In the genomic region with DNA sequence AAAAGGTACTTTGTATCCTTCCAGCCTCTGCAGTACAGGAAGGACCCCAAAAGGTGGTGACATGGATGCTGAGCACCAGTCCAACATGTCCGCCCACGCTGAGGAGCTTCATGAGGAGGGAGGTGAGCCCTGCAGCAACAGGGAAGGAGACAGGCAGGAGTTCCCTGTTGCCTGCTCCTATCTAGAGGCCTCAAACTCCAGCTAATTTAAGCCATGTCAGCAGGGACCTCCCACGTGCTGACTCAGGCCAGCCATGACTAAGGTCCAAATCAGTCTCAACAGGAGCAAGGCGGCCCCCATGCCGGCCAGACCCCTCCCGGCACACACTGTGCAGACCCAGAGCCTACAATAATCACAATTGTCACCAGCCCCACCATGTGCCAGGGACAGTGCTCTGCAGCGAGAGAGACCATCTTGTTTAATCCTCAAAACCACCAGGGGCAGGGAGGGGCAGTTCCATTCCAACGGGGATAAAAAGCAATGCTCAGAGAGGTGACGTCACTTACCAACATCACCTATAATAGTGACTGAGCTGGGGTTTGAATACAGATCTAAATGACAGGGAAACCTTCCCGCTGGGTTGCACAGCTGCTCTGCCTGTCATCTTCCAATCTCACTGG, we compare ENCODE assay signal across 13 cellular contexts. TPM values are rescaled to one million over a fixed set of nuclear protein-coding genes. Genes with fewer than 3 reads are reported as not detected.
DNase-seq lines count a peak whose midpoint lies in the region; ATAC-seq, FAIRE-seq and TF ChIP-seq lines count a peak whose summit lies in the region.
"Had no signal": no experiment of that assay in that cellular context is flagged by ENCODE, and none has a peak within 500 bp of the region (broad histone marks: within the 10 kb centered on the region; RNA-seq: fewer than 3 reads in every experiment).

No MANE protein-coding gene starts in this region.

- H2BK12ac ChIP-seq in H1 (ENCODE audit: low read depth, low read length) = 0 out of 2 replicates have a peak overlapping the region, but pooled peaks have one; percentile 50

- H3K27me3 ChIP-seq in H1 (replicated peaks in 1 of 4; ENCODE audit: control insufficient read depth in 3 of 4, extremely low read depth in 1 of 4, insufficient read depth in 3 of 4, low read length in 3 of 4) = 0 out of 7 replicates have a peak, but pooled peaks cover 0 to 2% (median 0%) of the 10 kb centered on the region in 4 experiments

- no peak overlapping the region for H4K5ac ChIP-seq in H1 (ENCODE audit: insufficient read length, low read depth, low read length)

- no peak overlapping the region for H3K18ac ChIP-seq in H1 (ENCODE audit: extremely low read depth, low read length)

- H3K36me3 Mint-ChIP-seq in activated T-helper 17 cell treated with anti-CD3 and anti-CD28 coated beads, Interleukin-2, amount 50 U/mL, for 72 hours (ENCODE audit: low read depth) = no peaks in the 10 kb centered on the region

- no peak for FAIRE-seq in H1 (lab: Jason Lieb, UNC)
- FAIRE-seq: GM18507 had no signal

- H4K20me1 ChIP-seq in H1 (replicated peaks in 1 of 2; ENCODE audit: control insufficient read depth in 1 of 2, insufficient read depth in 2 of 2, low read length in 2 of 2) = no peaks in the 10 kb centered on the region

- 0 out of 2 replicates have a peak overlapping the region, but pooled peaks have one; percentile 45 for H2AFZ ChIP-seq in H1 (ENCODE audit: low read length)

- H3K4me3 Mint-ChIP-seq in activated T-helper 17 cell treated with anti-CD3 and anti-CD28 coated beads, Interleukin-2, amount 50 U/mL, for 72 hours = no peak overlapping the region
- H3K4me3 Mint-ChIP-seq: activated B cell treated with CpG ODN at 0.5 μM for 24 hours had no signal

- WGBS in H1 (ENCODE audit: extremely low coverage in 1 of 2, insufficient coverage in 1 of 2, insufficient read length in 1 of 2, insufficient replicate concordance in 2 of 2, low coverage in 1 of 2, low lambda C conversion rate in 2 of 2, missing lambda C conversion rate in 1 of 2), 2 experiments = 89% methylated on average over 10 of the region's 10 CpGs; no CpG with 5 or more reads in 1 of the 2 experiments

- CTCF ChIA-PET in H1 (lab: Charles Lee; ENCODE audit: partially characterized antibody) = interaction anchor here (1.1 to 2.6 kb wide), 6 partner anchors 9 to 61 kb away, joined by 3 to 9 read pairs (median 4); no protein-coding TSS in a partner anchor

- H3K79me2 ChIP-seq in H1 (ENCODE audit: control insufficient read depth in 1 of 2, insufficient read depth in 2 of 2, low read length in 2 of 2) = no peaks in the 10 kb centered on the region

- H3K27ac ChIP-seq in H1 (ENCODE audit: low read depth, low read length) = no peak overlapping the region; the same call in 1 of the 2 replicates

- no peak overlapping the region for H2BK120ac ChIP-seq in H1 (replicated peaks; ENCODE audit: low read depth, low read length)

- no peak overlapping the region for H4K8ac ChIP-seq in H1 (ENCODE audit: extremely low read depth, insufficient read depth, low read length)

- peak overlapping the region; percentile 13; the same call in 1 of the 2 replicates for H2BK5ac ChIP-seq in H1 (ENCODE audit: low read depth, low read length)

- POLR2A ChIA-PET in H1 (lab: Charles Lee; ENCODE audit: partially characterized antibody) = no interaction called here

- no peak overlapping the region for H2BK20ac ChIP-seq in H1 (ENCODE audit: low read length)

- H3K27me3 Mint-ChIP-seq in activated T-helper 17 cell treated with anti-CD3 and anti-CD28 coated beads, Interleukin-2, amount 50 U/mL, for 72 hours = peaks cover 18% of the 10 kb centered on the region

- DNase-seq in ELF-1 (ENCODE audit: low read depth, low spot score) = peak; percentile 51
- peak; percentile 82 for DNase-seq in NCI-H69 (lab: John Stamatoyannopoulos, UW)
- no peak for DNase-seq in H1 (ENCODE audit: low read depth in 1 of 2, low spot score in 2 of 2)
- peak; percentile 36 for DNase-seq in non-pigmented ciliary epithelial cell (ENCODE audit: low read depth)
- DNase-seq in DMS 273 (lab: John Stamatoyannopoulos, UW; ENCODE audit: unreplicated experiment) = no peak
- DNase-seq: activated B cell treated with CpG ODN at 0.5 μM for 24 hours; dermis blood vessel endothelial cell; naive B cell; stimulated activated CD4-positive, alpha-beta T cell treated with anti-CD3 and anti-CD28 coated beads, Interleukin-2, amount 100 ng/mL, for 24 hours had no signal

- H3K9me3 ChIP-seq in H1 (ENCODE audit: insufficient read depth in 2 of 2, low read depth in 1 of 2, low read length in 1 of 2) = no peaks in the 10 kb centered on the region

- ATAC-seq in activated T-helper 17 cell treated with anti-CD3 and anti-CD28 coated beads, Interleukin-2, amount 50 U/mL, for 72 hours (replicated peaks) = no peak
- no peak for ATAC-seq in HG03095 (IDR thresholded peaks at IDR 0.05; ENCODE audit: unreplicated experiment)
- no peak for ATAC-seq in HG02610 (IDR thresholded peaks at IDR 0.05; ENCODE audit: unreplicated experiment)

- H2AK5ac ChIP-seq in H1 (ENCODE audit: low read depth, low read length) = peak overlapping the region; percentile 40; the same call in 1 of the 2 replicates

- H3K9ac ChIP-seq in H1 (replicated peaks in 1 of 4; ENCODE audit: extremely low read depth in 1 of 4, low read depth in 3 of 4, low read length in 3 of 4) = no peak overlapping the region

- peaks cover 0 to 9% (median 3%) of the 10 kb centered on the region in 4 experiments; a peak in 4 of 7 replicates for H3K4me1 ChIP-seq in H1 (replicated peaks in 1 of 4; ENCODE audit: control insufficient read depth in 3 of 4, insufficient read depth in 4 of 4, low read length in 3 of 4)

- no peak for TF ChIP-seq EP300 in H1 (IDR thresholded peaks at IDR 0.05; ENCODE audit: borderline replicate concordance in 1 of 2, low read depth in 2 of 2, low read length in 2 of 2)

- H3K23ac ChIP-seq in H1 (ENCODE audit: insufficient read length) = no peak overlapping the region

- no peak for TF ChIP-seq RAD21 in H1 (IDR thresholded peaks at IDR 0.05 in 1 of 2, conservative IDR thresholded peaks at IDR 0.05 in 1 of 2; ENCODE audit: low read depth in 2 of 2, low read length in 2 of 2)

- TF ChIP-seq CTCF in H1 (IDR thresholded peaks at IDR 0.05; ENCODE audit: control extremely low read depth in 1 of 3, insufficient read depth in 1 of 3, low read depth in 1 of 3, low read length in 3 of 3) = no peak

- no peak overlapping the region for H2BK15ac ChIP-seq in H1 (ENCODE audit: low read length)

- H3K23me2 ChIP-seq in H1 (ENCODE audit: low read depth, low read length) = no peaks in the 10 kb centered on the region

- H3K4me2 ChIP-seq in H1 (ENCODE audit: insufficient read depth in 1 of 2, low read depth in 2 of 2, low read length in 2 of 2) = no peak overlapping the region

- TF ChIP-seq POLR2A in H1 (IDR thresholded peaks at IDR 0.05; ENCODE audit: control extremely low read depth in 1 of 2, low read depth in 2 of 2, low read length in 2 of 2) = no peak

- no peak overlapping the region for H3K4me3 ChIP-seq in H1 (ENCODE audit: extremely low read depth in 1 of 4, insufficient read depth in 2 of 4, low read depth in 3 of 4, low read length in 4 of 4)

- no peak overlapping the region for H3K56ac ChIP-seq in H1 (replicated peaks; ENCODE audit: insufficient read length, low read depth, low read length)

- no peak overlapping the region for H3K27ac Mint-ChIP-seq in activated T-helper 17 cell treated with anti-CD3 and anti-CD28 coated beads, Interleukin-2, amount 50 U/mL, for 72 hours
- H3K27ac Mint-ChIP-seq: activated B cell treated with CpG ODN at 0.5 μM for 24 hours had no signal

- H3K4me1 Mint-ChIP-seq in activated T-helper 17 cell treated with anti-CD3 and anti-CD28 coated beads, Interleukin-2, amount 50 U/mL, for 72 hours = no peaks in the 10 kb centered on the region
- H3K4me1 Mint-ChIP-seq: activated B cell treated with CpG ODN at 0.5 μM for 24 hours, naive B cell had no signal

- peak overlapping the region; percentile 54 for H4K91ac ChIP-seq in H1 (replicated peaks; ENCODE audit: insufficient read length, low read length)

- no peaks in the 10 kb centered on the region for H3K36me3 ChIP-seq in H1 (ENCODE audit: control insufficient read depth in 2 of 4, insufficient read depth in 4 of 4, low read length in 3 of 4)

- no peak overlapping the region for H3K4ac ChIP-seq in H1 (replicated peaks; ENCODE audit: insufficient read length, low read depth, low read length)

- H3K9me3 Mint-ChIP-seq in activated T-helper 17 cell treated with anti-CD3 and anti-CD28 coated beads, Interleukin-2, amount 50 U/mL, for 72 hours = peaks cover 9% of the 10 kb centered on the region

- H3K14ac ChIP-seq in H1 (ENCODE audit: insufficient read length) = no peak overlapping the region

- no peaks in the 10 kb centered on the region for H3K79me1 ChIP-seq in H1 (ENCODE audit: low read depth, low read length)

TF ChIP-seq in H1, 55 proteins besides CTCF, POLR2A, EP300 and RAD21:
- TF ChIP-seq BCL11A (IDR thresholded peaks at IDR 0.05; ENCODE audit: low read depth in 2 of 2, low read length in 2 of 2) (no peak), POU5F1 (IDR thresholded peaks at IDR 0.05; ENCODE audit: low read depth, low read length) (no peak)

RNA-seq across cellular contexts. Expression of a gene that starts 54.5 kb away (rescaled TPM):
- 0.30 and 0.40 TPM in 2 replicates for total RNA-seq in H1 (2021; fragmentation: NEBNext Ultra II Directional; extraction: Animal tissue kit (Norgen Biotek cat#: 25700))
- 0.03 and 0.22 TPM in 2 replicates for polyA plus RNA-seq in H1 (2011; rRNA removed)
- 0.17 TPM for polyA plus RNA-seq in H1 (2011; cell fraction: cytosol; rRNA removed)
- polyA plus RNA-seq in H1 (2011; cell fraction: nucleus; rRNA removed) = 0.23 TPM
- polyA plus RNA-seq in H1 (2012, experiment 1 of 2) = 0.12 to 0.23 TPM in 2 of 4 replicates, not detected in the others
- polyA plus RNA-seq in H1 (2012, experiment 2 of 2) = 0.17 TPM
- 0.08 TPM for polyA plus RNA-seq in H1 (2013, experiment 1 of 2)
- polyA plus RNA-seq in H1 (2013, experiment 2 of 2) = 0.17 TPM
- 0.09 and 0.12 TPM in 2 replicates for polyA minus RNA-seq in H1 (2011; rRNA and poly(A)+ RNA removed)
- 2.0 TPM for polyA minus RNA-seq in H1 (2011; cell fraction: cytosol; rRNA and poly(A)+ RNA removed)
- polyA minus RNA-seq in H1 (2011; cell fraction: nucleus; rRNA and poly(A)+ RNA removed) = 0.40 TPM
- total RNA-seq in activated T-helper 17 cell treated with anti-CD3 and anti-CD28 coated beads, Interleukin-2, amount 50 U/mL, for 72 hours = 1 to 10 TPM in 1 of 2 donors, under 1 TPM in 1; 0.17 to 1.1 TPM
- total RNA-seq: activated B cell treated with CpG ODN at 0.5 μM for 24 hours had no signal

Comparison
In these comparisons a context has a peak if more than half of its experiments do, and no peak if none do; other contexts are left out.
1. DNase-seq: peak in ELF-1 (single experiment), NCI-H69 (single experiment) and non-pigmented ciliary epithelial cell (single experiment); none in H1 (0 of 2) and DMS 273 (single experiment).